In the genomic region with DNA sequence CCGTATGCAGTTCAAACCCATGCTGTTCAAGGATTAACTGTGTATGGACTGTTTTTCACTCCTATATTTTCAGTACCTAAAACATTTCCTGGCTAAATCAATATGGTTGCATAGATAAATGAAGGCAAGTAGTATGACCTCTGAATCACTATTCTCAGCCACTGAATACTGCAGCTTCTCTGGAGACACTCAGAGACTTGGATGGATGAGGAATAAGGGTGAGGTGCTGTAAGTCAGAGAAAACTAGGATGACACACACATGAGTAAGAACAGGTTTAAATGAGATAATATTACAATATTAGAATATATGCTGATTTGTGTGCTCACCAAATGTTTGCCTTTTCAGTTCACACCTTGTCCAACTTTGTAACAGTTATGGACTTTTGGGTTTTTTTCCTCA, we compare ENCODE assay signal across 13 cellular contexts.
"Had no signal": no experiment of that assay in that cellular context is flagged by ENCODE, and none has a peak within 500 bp of the region (broad histone marks: within the 10 kb centered on the region; RNA-seq: fewer than 3 reads in every experiment).

No MANE protein-coding gene starts in this region.

- H3K4me3 ChIP-seq: mucosa of descending colon, tibial artery, uterus had no signal

- ATAC-seq: activated CD8-positive, alpha-beta memory T cell treated with anti-CD3 and anti-CD28 coated beads, Interleukin-2, amount 10 ng/mL, durations not matched to agents 7 days and 5 days; mucosa of descending colon; naive thymus-derived CD8-positive, alpha-beta T cell; right cardiac atrium; stimulated activated effector memory CD8-positive, alpha-beta T cell treated with anti-CD3 and anti-CD28 coated beads, Interleukin-12 subunit alpha, Interleukin-12 subunit beta, amount 100 ng/mL, for 72 hours had no signal

- DNase-seq: activated CD4-positive, alpha-beta T cell treated with anti-CD3 and anti-CD28 coated beads, Interleukin-2, amount 50 U/mL, for 48 hours; activated CD8-positive, alpha-beta memory T cell treated with anti-CD3 and anti-CD28 coated beads, Interleukin-2, amount 10 ng/mL, durations not matched to agents 7 days and 5 days; activated gamma-delta T cell treated with Interleukin-2 at 50 U/mL for 16 hours; activated naive CD8-positive, alpha-beta T cell treated with anti-CD3 and anti-CD28 coated beads for 36 hours; activated T-cell treated with anti-CD3 and anti-CD28 coated beads, Interleukin-2, amount 50 U/mL, for 4 hours; anterior cingulate cortex; mucosa of descending colon; naive thymus-derived CD8-positive, alpha-beta T cell; posterior cingulate gyrus; right cardiac atrium; tibial artery; uterus had no signal
